Comparison of ENCODE assay signal across 8 cellular contexts in genomic region chr6:125791820-125792165, GRCh38. TPM values are rescaled to one million over a fixed set of nuclear protein-coding genes. Genes with fewer than 3 reads are reported as not detected.
A peak's percentile ranks its signal among the peaks of the same experiment; 100 is the strongest.
DNase-seq lines count a peak whose midpoint lies in the region; ATAC-seq and TF ChIP-seq lines count a peak whose summit lies in the region.

No MANE protein-coding gene starts in this region.

- TF ChIP-seq POLR2A in Peyer's patch (IDR thresholded peaks at IDR 0.05) (no peak), prostate gland (IDR thresholded peaks at IDR 0.05) (no peak)

- H3K4me1 ChIP-seq in Peyer's patch (peaks cover 0 to 14% (median 12%) of the 10 kb centered on the region in 4 donors), prostate gland (replicated peaks) (peaks cover 6% of the 10 kb centered on the region)

- H3K4me3 ChIP-seq in GM06990 (replicated peaks; ENCODE audit: low read depth, low read length) (peak overlapping the region; percentile 83), Peyer's patch (peak overlapping the region in 3 of 4 donors; percentile 69 to 87 (median 81)), epithelial cell of proximal tubule (ENCODE audit: low read depth, low read length) (peak overlapping the region; percentile 72), prostate gland (peak overlapping the region; percentile 52 to 78)

- TF ChIP-seq CTCF in GM06990 (IDR thresholded peaks at IDR 0.05; ENCODE audit: insufficient read depth, low read length, poor library complexity, severe bottlenecking) (no peak), Peyer's patch (IDR thresholded peaks at IDR 0.05) (peak in 2 of 6 experiments; percentile 2 to 37), epithelial cell of proximal tubule (conservative IDR thresholded peaks at IDR 0.05; ENCODE audit: low read depth, low read length) (no peak), prostate gland (IDR thresholded peaks at IDR 0.05) (no peak)

- DNase-seq in GM06990 (ENCODE audit: extremely low read depth, insufficient read length) (no peak), Peyer's patch (no peak), epithelial cell of proximal tubule (ENCODE audit: low read depth) (no peak), prostate gland (ENCODE audit: low spot score) (no peak), ureter (ENCODE audit: low spot score) (no peak), NCI-H2171 (lab: John Stamatoyannopoulos, UW) (no peak)

- H3K27me3 ChIP-seq in GM06990 (replicated peaks; ENCODE audit: control insufficient read depth, insufficient read depth, low read length) (no peaks in the 10 kb centered on the region), Peyer's patch (no peaks in the 10 kb centered on the region), prostate gland (replicated peaks; ENCODE audit: insufficient read depth) (no peaks in the 10 kb centered on the region)

- H3K36me3 ChIP-seq in GM06990 (ENCODE audit: control insufficient read depth, insufficient read depth, low read length) (no peaks in the 10 kb centered on the region), Peyer's patch (no peaks in the 10 kb centered on the region), prostate gland (no peaks in the 10 kb centered on the region)

- H3K9me3 ChIP-seq in Peyer's patch (no peaks in the 10 kb centered on the region), prostate gland (no peaks in the 10 kb centered on the region)

- intact Hi-C loops in prostate gland (cut with DNase I), result loop anchor here (5.0 kb wide), 1 partner anchor 181 kb away; no protein-coding TSS in a partner anchor

- H3K27ac ChIP-seq in Peyer's patch (peak overlapping the region in 3 of 4 donors; percentile 94 to 98 (median 95)), prostate gland (peak overlapping the region; percentile 94 to 95)

- ATAC-seq in GM21526 (IDR thresholded peaks at IDR 0.05; ENCODE audit: low FRiP score, unreplicated experiment), result no peak
- ATAC-seq in GM18873 (IDR thresholded peaks at IDR 0.05; ENCODE audit: low FRiP score, unreplicated experiment), result no peak

RNA-seq across cellular contexts. Expression of gene NCOA7, which starts 1.0 kb away (rescaled TPM):
- total RNA-seq in Peyer's patch (10 to 100 TPM; 15.4 to 80.9 (median 27.7) TPM), epithelial cell of proximal tubule (8.2 and 8.3 TPM in 2 replicates), prostate gland (10 to 100 TPM; 15.5 to 15.6 TPM), ureter (62.8 TPM)

RNA-seq across cellular contexts. Expression of gene HEY2, which starts 42.4 kb away (rescaled TPM):
- total RNA-seq in Peyer's patch (1 to 10 TPM in 1 of 4 donors, under 1 TPM in 2, not detected in 1; 0.35 to 2.0 (median 0.40) TPM), epithelial cell of proximal tubule (0.36 TPM in 1 of 2 replicates, not detected in the other), prostate gland (1 to 10 TPM; 1.0 to 5.3 TPM), ureter (2.0 TPM)
